ENCODE assay signal across 1 cellular context in genomic region chr16:67660564-67661028, GRCh38.
A peak's percentile ranks its signal among the peaks of the same experiment; 100 is the strongest.
TF ChIP-seq lines count a peak whose summit lies in the region.

A gene with protein sequence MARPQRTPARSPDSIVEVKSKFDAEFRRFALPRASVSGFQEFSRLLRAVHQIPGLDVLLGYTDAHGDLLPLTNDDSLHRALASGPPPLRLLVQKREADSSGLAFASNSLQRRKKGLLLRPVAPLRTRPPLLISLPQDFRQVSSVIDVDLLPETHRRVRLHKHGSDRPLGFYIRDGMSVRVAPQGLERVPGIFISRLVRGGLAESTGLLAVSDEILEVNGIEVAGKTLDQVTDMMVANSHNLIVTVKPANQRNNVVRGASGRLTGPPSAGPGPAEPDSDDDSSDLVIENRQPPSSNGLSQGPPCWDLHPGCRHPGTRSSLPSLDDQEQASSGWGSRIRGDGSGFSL (plus strand): TSS chr16:67660960. CDS start chr16:67661039, 79 bp downstream.

TF ChIP-seq in K562, 482 proteins besides CTCF, POLR2A, EP300 and RAD21 (continued from another document):
- TF ChIP-seq, protein P1, sequence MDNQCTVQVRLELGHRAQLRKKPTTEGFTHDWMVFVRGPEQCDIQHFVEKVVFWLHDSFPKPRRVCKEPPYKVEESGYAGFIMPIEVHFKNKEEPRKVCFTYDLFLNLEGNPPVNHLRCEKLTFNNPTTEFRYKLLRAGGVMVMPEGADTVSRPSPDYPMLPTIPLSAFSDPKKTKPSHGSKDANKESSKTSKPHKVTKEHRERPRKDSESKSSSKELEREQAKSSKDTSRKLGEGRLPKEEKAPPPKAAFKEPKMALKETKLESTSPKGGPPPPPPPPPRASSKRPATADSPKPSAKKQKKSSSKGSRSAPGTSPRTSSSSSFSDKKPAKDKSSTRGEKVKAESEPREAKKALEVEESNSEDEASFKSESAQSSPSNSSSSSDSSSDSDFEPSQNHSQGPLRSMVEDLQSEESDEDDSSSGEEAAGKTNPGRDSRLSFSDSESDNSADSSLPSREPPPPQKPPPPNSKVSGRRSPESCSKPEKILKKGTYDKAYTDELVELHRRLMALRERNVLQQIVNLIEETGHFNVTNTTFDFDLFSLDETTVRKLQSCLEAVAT (IDR thresholded peaks at IDR 0.05), result peak; percentile 9 to 49; a peak in 1 of 4 replicates
- no peak for TF ChIP-seq FOXP1 (CRISPR knock-in tag; IDR thresholded peaks at IDR 0.05)
- TF ChIP-seq ZFP30 (CRISPR knock-in tag; IDR thresholded peaks at IDR 0.05; ENCODE audit: borderline replicate concordance), result no peak
- TF ChIP-seq MAZ (CRISPR knock-in tag; conservative IDR thresholded peaks at IDR 0.05 in 1 of 2, IDR thresholded peaks at IDR 0.05 in 1 of 2), result peak in 1 of 2 experiments; percentile 78; a peak in 3 of 4 replicates
- TF ChIP-seq ILF3 (IDR thresholded peaks at IDR 0.05; ENCODE audit: borderline replicate concordance), result no peak
- TF ChIP-seq TEAD4 (IDR thresholded peaks at IDR 0.05; ENCODE audit: low read length), result 0 out of 2 replicates have a peak, but pooled peaks have one; percentile 7
- TF ChIP-seq TEAD4 (CRISPR knock-in tag; IDR thresholded peaks at IDR 0.05; ENCODE audit: borderline replicate concordance), result no peak
- TF ChIP-seq CHD2 (IDR thresholded peaks at IDR 0.05; ENCODE audit: low read depth, low read length), result no peak; the same call in 1 of the 2 replicates
- TF ChIP-seq, protein P2, sequence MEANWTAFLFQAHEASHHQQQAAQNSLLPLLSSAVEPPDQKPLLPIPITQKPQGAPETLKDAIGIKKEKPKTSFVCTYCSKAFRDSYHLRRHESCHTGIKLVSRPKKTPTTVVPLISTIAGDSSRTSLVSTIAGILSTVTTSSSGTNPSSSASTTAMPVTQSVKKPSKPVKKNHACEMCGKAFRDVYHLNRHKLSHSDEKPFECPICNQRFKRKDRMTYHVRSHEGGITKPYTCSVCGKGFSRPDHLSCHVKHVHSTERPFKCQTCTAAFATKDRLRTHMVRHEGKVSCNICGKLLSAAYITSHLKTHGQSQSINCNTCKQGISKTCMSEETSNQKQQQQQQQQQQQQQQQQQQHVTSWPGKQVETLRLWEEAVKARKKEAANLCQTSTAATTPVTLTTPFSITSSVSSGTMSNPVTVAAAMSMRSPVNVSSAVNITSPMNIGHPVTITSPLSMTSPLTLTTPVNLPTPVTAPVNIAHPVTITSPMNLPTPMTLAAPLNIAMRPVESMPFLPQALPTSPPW (CRISPR knock-in tag; IDR thresholded peaks at IDR 0.05), result peak; percentile 68; the same call in 1 of the 2 replicates
- TF ChIP-seq HNRNPK (IDR thresholded peaks at IDR 0.05; ENCODE audit: low read depth, low read length, poor library complexity, severe bottlenecking), result no peak
- TF ChIP-seq PHF20 (IDR thresholded peaks at IDR 0.05; ENCODE audit: partially characterized antibody), result no peak
- TF ChIP-seq PHF21A (IDR thresholded peaks at IDR 0.05; ENCODE audit: borderline replicate concordance, low read depth), result no peak
- no peak; the same call in none of the 2 replicates for TF ChIP-seq PHF8 (IDR thresholded peaks at IDR 0.05; ENCODE audit: borderline replicate concordance, low read length)
- TF ChIP-seq NR2C2 (CRISPR knock-in tag; IDR thresholded peaks at IDR 0.05), result peak; percentile 45
- TF ChIP-seq NR2C2 (tag; IDR thresholded peaks at IDR 0.05), result peak; percentile 56; the same call in 1 of the 2 replicates
- no peak for TF ChIP-seq HDAC6 (IDR thresholded peaks at IDR 0.05; ENCODE audit: low read depth, low read length)
- TF ChIP-seq ZBTB7A (IDR thresholded peaks at IDR 0.05; ENCODE audit: borderline replicate concordance, control insufficient read depth, low read depth, low read length), result 0 out of 2 replicates have a peak, but pooled peaks have one; percentile 17
- peak in 1 of 2 experiments; percentile 82; a peak in 2 of 4 replicates for TF ChIP-seq SIN3A (IDR thresholded peaks at IDR 0.05; ENCODE audit: borderline replicate concordance in 2 of 2, control insufficient read depth in 1 of 2, low read depth in 2 of 2, low read length in 2 of 2)
- no peak for TF ChIP-seq DDX20 (tag; IDR thresholded peaks at IDR 0.05; ENCODE audit: low read depth)
- no peak for TF ChIP-seq MAFF (IDR thresholded peaks at IDR 0.05; ENCODE audit: low read length)
- no peak for TF ChIP-seq ZNF318 (IDR thresholded peaks at IDR 0.05; ENCODE audit: borderline replicate concordance in 1 of 2, low read depth in 1 of 2)
- no peak for TF ChIP-seq MAFK (IDR thresholded peaks at IDR 0.05; ENCODE audit: low read length)
- TF ChIP-seq CBX1 (IDR thresholded peaks at IDR 0.05; ENCODE audit: low read depth), result no peak
- TF ChIP-seq, protein P3, sequence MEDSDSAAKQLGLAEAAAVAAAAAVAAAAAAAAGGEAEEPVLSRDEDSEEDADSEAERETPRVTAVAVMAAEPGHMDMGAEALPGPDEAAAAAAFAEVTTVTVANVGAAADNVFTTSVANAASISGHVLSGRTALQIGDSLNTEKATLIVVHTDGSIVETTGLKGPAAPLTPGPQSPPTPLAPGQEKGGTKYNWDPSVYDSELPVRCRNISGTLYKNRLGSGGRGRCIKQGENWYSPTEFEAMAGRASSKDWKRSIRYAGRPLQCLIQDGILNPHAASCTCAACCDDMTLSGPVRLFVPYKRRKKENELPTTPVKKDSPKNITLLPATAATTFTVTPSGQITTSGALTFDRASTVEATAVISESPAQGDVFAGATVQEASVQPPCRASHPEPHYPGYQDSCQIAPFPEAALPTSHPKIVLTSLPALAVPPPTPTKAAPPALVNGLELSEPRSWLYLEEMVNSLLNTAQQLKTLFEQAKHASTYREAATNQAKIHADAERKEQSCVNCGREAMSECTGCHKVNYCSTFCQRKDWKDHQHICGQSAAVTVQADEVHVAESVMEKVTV (CRISPR knock-in tag; IDR thresholded peaks at IDR 0.05), result no peak
- TF ChIP-seq TAL1 (IDR thresholded peaks at IDR 0.05), result no peak
- TF ChIP-seq C11orf30 (IDR thresholded peaks at IDR 0.05; ENCODE audit: low read depth), result peak; percentile 57
- TF ChIP-seq HDAC8 (tag; IDR thresholded peaks at IDR 0.05), result no peak
- TF ChIP-seq SMARCA5 (IDR thresholded peaks at IDR 0.05), result no peak
- no peak for TF ChIP-seq SMARCC2 (IDR thresholded peaks at IDR 0.05; ENCODE audit: low read depth)
- TF ChIP-seq PURB (CRISPR knock-in tag; IDR thresholded peaks at IDR 0.05; ENCODE audit: low read depth), result no peak
- TF ChIP-seq CTBP1 (IDR thresholded peaks at IDR 0.05; ENCODE audit: borderline replicate concordance), result peak; percentile 89
- no peak for TF ChIP-seq ZNF12 (CRISPR knock-in tag; IDR thresholded peaks at IDR 0.05)
- TF ChIP-seq ZNF280B (CRISPR knock-in tag; IDR thresholded peaks at IDR 0.05), result no peak
- TF ChIP-seq, protein P4, sequence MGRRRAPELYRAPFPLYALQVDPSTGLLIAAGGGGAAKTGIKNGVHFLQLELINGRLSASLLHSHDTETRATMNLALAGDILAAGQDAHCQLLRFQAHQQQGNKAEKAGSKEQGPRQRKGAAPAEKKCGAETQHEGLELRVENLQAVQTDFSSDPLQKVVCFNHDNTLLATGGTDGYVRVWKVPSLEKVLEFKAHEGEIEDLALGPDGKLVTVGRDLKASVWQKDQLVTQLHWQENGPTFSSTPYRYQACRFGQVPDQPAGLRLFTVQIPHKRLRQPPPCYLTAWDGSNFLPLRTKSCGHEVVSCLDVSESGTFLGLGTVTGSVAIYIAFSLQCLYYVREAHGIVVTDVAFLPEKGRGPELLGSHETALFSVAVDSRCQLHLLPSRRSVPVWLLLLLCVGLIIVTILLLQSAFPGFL (CRISPR knock-in tag; IDR thresholded peaks at IDR 0.05), result no peak
- TF ChIP-seq ZSCAN29 (IDR thresholded peaks at IDR 0.05), result no peak
- no peak for TF ChIP-seq ZHX1 (conservative IDR thresholded peaks at IDR 0.05; ENCODE audit: low read length)
